9 cellular contexts compared by ENCODE assay signal in the genomic region with DNA sequence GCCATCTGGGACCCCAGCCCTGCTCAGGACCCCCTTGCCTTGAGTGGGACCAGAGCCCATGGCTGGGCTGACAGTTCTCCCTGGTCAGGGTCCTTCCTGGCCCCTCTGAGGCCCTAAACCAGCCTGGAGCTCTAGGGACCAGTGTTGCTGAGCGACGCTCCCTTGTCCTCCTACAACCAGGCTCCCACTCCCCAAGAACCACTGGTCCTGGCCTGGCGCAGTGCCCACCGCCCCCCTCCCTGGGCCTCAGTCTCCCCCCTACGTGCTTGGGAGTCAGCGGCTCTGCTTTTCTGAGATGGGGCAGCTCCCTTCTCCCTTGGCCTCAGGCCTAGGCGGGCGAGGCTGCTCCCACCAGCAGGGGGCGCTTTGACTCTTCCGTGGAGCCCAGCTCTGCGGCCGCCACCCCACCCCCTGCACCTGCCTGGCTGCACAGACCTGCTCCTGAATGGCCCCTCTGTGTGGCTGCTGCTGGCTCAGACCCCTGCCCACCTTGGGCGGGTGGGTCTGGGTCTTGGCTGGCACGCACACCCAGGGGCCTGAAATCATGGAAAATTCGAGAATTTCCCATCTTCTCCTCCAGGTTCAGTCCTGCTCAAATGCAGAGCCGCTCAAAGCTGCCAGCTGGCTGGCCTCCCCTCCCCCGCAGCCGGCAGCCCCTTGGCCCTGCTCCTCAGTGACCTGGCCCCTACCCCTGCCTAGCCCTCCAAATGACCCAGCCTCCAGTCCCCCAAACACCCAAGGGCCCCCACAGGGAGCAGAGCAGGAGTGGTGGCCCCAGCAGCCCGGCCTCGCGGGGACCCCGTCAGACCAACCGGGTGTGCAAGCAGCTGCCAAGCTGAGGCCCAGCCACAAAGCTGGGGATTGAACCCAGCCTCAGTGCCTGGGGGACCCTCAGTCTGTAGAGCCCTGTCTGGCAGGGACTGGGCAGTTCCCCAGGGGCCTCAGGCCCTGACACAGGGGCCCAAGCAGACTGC. TPM values are rescaled to one million over a fixed set of nuclear protein-coding genes. Genes with fewer than 3 reads are reported as not detected.
DNase-seq lines count a peak whose midpoint lies in the region; ATAC-seq and TF ChIP-seq lines count a peak whose summit lies in the region.
"Had no signal": no experiment of that assay in that cellular context is flagged by ENCODE, and none has a peak within 500 bp of the region (broad histone marks: within the 10 kb centered on the region; RNA-seq: fewer than 3 reads in every experiment).

No MANE protein-coding gene starts in this region.

- 16 to 32% (median 23%) methylated on average over 20 to 23 of the region's 23 CpGs for WGBS in psoas muscle, 3 donors
- 33% methylated on average over 23 of the region's 23 CpGs for WGBS in urinary bladder

- H3K9me3 ChIP-seq in KOPT-K1 (ENCODE audit: insufficient read depth, low read length, poor library complexity, severe bottlenecking), result no peaks in the 10 kb centered on the region
- no peaks in the 10 kb centered on the region for H3K9me3 ChIP-seq in psoas muscle

- ATAC-seq in Right ventricle myocardium superior (ENCODE audit: poor library complexity) (peak; percentile 79), psoas muscle (peak; percentile 86 to 94 (median 92))

- no peaks in the 10 kb centered on the region for H3K27me3 ChIP-seq in psoas muscle (ENCODE audit: insufficient read depth in 3 of 3, low read length in 2 of 3)

- intact Hi-C loops in Right ventricle myocardium superior (cut with DNase I) (loop anchor here (5.0 to 10.0 kb wide), 3 partner anchors 35 to 262 kb away; a partner anchor contains a TSS), psoas muscle (cut with DNase I) (loop anchor here (5.0 kb wide), 4 partner anchors 35 to 265 kb away; a partner anchor contains a TSS)

- TF ChIP-seq CTCF in psoas muscle (IDR thresholded peaks at IDR 0.05), result peak; percentile 94

- H3K4me1 ChIP-seq in psoas muscle (peaks cover 20% of the 10 kb centered on the region), urinary bladder (ENCODE audit: insufficient read depth) (no peaks in the 10 kb centered on the region)

- H3K27ac ChIP-seq in KOPT-K1 (ENCODE audit: low read depth, low read length, poor library complexity, severe bottlenecking) (peak overlapping the region; percentile 20), psoas muscle (peak overlapping the region; percentile 84), urinary bladder (ENCODE audit: low read depth) (peak overlapping the region; percentile 42)

- peaks cover 33% of the 10 kb centered on the region for H3K36me3 ChIP-seq in KOPT-K1 (ENCODE audit: insufficient read depth, low read length)
- peaks cover 0 to 4% of the 10 kb centered on the region in 2 donors for H3K36me3 ChIP-seq in psoas muscle (ENCODE audit: insufficient read depth in 1 of 2, low read depth in 1 of 2)
- peaks cover 1% of the 10 kb centered on the region for H3K36me3 ChIP-seq in urinary bladder (ENCODE audit: insufficient read depth)

- H3K4me3 ChIP-seq in psoas muscle (no peak overlapping the region), urinary bladder (ENCODE audit: low read depth, low read length) (no peak overlapping the region)

- DNase-seq in NCI-H1436 (lab: John Stamatoyannopoulos, UW) (peak; percentile 65), NCI-H1436 treated with DMSO at 0.1 percent for 48 hours (lab: John Stamatoyannopoulos, UW) (no peak), SKM-1 treated with dmso at 0.1 percent for 144 hours (lab: John Stamatoyannopoulos, UW; ENCODE audit: unreplicated experiment) (peak; percentile 19), Right ventricle myocardium superior (peak; percentile 92), psoas muscle (peak; percentile 85 to 93)
- DNase-seq in activated naive CD4-positive, alpha-beta T cell treated with anti-CD3 and anti-CD28 coated beads, Interleukin-2, amount 50 U/mL, for 16 hours, result peak; percentile 84

RNA-seq across cellular contexts. Expression of a gene that starts 9.1 kb away (rescaled TPM):
- 5.8 TPM for total RNA-seq in Right ventricle myocardium superior
- total RNA-seq in psoas muscle, result 1 to 10 TPM; 1.6 to 8.9 (median 2.4) TPM
- under 1 TPM; 0.16 to 1.00 (median 0.61) TPM for polyA plus RNA-seq in psoas muscle
- total RNA-seq in urinary bladder, result not detected
- 0.28 TPM for polyA plus RNA-seq in urinary bladder
- total RNA-seq: subcutaneous adipose tissue had no signal

RNA-seq across cellular contexts. Expression of a gene that starts 29.7 kb away (rescaled TPM):
- total RNA-seq in Right ventricle myocardium superior (23.0 TPM), psoas muscle (10 to 100 TPM; 14.4 to 27.1 (median 19.1) TPM), urinary bladder (50.7 TPM)
- polyA plus RNA-seq in psoas muscle (10 to 100 TPM in 1 of 3 donors, 1 to 10 TPM in 2; 7.5 to 11.5 (median 9.4) TPM), urinary bladder (160 TPM)

RNA-seq across cellular contexts. Expression of a gene that starts 37.0 kb away (rescaled TPM):
- total RNA-seq in Right ventricle myocardium superior (35.7 TPM), psoas muscle (1,000 to 10,000 TPM; 1,884 to 7,638 (median 4,017) TPM), urinary bladder (61.6 TPM)
- polyA plus RNA-seq in psoas muscle (1,000 to 10,000 TPM; 1,367 to 5,833 (median 3,289) TPM), urinary bladder (39.3 TPM)

RNA-seq across cellular contexts. Expression of a gene that starts 43.8 kb away (rescaled TPM):
- not detected for total RNA-seq in Right ventricle myocardium superior
- 1,000 to 10,000 TPM in 3 of 4 donors, 100 to 1,000 TPM in 1; 985 to 3,047 (median 2,750) TPM for total RNA-seq in psoas muscle
- 1,000 to 10,000 TPM; 1,614 to 6,537 (median 3,259) TPM for polyA plus RNA-seq in psoas muscle
- 32.6 TPM for total RNA-seq in urinary bladder
- polyA plus RNA-seq in urinary bladder, result 4.6 TPM

RNA-seq across cellular contexts. Expression of a gene that starts 47.8 kb away (rescaled TPM):
- not detected for total RNA-seq in Right ventricle myocardium superior
- under 1 TPM in 1 of 4 donors, not detected in 3; 0.28 TPM for total RNA-seq in psoas muscle
- polyA plus RNA-seq in psoas muscle, result under 1 TPM in 2 of 3 donors, not detected in 1; 0.04 to 0.06 TPM
- total RNA-seq in urinary bladder, result 3.4 TPM
- polyA plus RNA-seq in urinary bladder, result 35.6 TPM
- total RNA-seq: subcutaneous adipose tissue had no signal

Comparison
In these comparisons a context has a peak if more than half of its experiments do, and no peak if none do; other contexts are left out.
1. H3K27ac ChIP-seq: peak in every context shown above with its lines; median percentile 84 in psoas muscle; 42 in urinary bladder; 20 in KOPT-K1.
2. RNA of a gene that starts 37.0 kb away (total RNA-seq): 1,884 to 7,638 TPM in psoas muscle; 61.6 TPM in urinary bladder (single experiment) and 35.7 TPM in Right ventricle myocardium superior (single experiment); every median in the first group is over 10 times any median in the second.